In genomic region chr3:30319713-30320112, GRCh38 we compare ENCODE assay signal across 8 cellular contexts.
A peak's percentile ranks its signal among the peaks of the same experiment; 100 is the strongest.
DNase-seq lines count a peak whose midpoint lies in the region; ATAC-seq and TF ChIP-seq lines count a peak whose summit lies in the region.

No MANE protein-coding gene starts in this region.

- peak; percentile 92 for ATAC-seq in HG02884 (IDR thresholded peaks at IDR 0.05; ENCODE audit: unreplicated experiment)
- ATAC-seq in HG03521 (IDR thresholded peaks at IDR 0.05; ENCODE audit: unreplicated experiment), result no peak

- no peak overlapping the region for H3K4me2 ChIP-seq in OCI-LY7 (ENCODE audit: low read length)

- H3K79me2 ChIP-seq in OCI-LY7 (ENCODE audit: insufficient read depth, low read depth, low read length), result no peaks in the 10 kb centered on the region

- H3K4me1 Mint-ChIP-seq in activated naive CD4-positive, alpha-beta T cell treated with anti-CD3 and anti-CD28 coated beads, Interleukin-2, amount 50 U/mL, for 24 hours, result peaks cover 28% of the 10 kb centered on the region

- H3K36me3 Mint-ChIP-seq in activated naive CD4-positive, alpha-beta T cell treated with anti-CD3 and anti-CD28 coated beads, Interleukin-2, amount 50 U/mL, for 24 hours, result peaks cover 6% of the 10 kb centered on the region

- H3K36me3 ChIP-seq in OCI-LY7 (ENCODE audit: insufficient read depth, low read length), result no peaks in the 10 kb centered on the region

- no peak overlapping the region for H3K27ac ChIP-seq in OCI-LY7 (ENCODE audit: low read depth, low read length, poor library complexity, severe bottlenecking)

- peak; percentile 68 for TF ChIP-seq CTCF in OCI-LY7 (conservative IDR thresholded peaks at IDR 0.05; ENCODE audit: low read length)

- no peak overlapping the region for H2AFZ ChIP-seq in OCI-LY7 (ENCODE audit: low read length)

- H3K9me3 Mint-ChIP-seq in activated naive CD4-positive, alpha-beta T cell treated with anti-CD3 and anti-CD28 coated beads, Interleukin-2, amount 50 U/mL, for 24 hours, result peaks cover 12% of the 10 kb centered on the region

- H3K9me3 ChIP-seq in OCI-LY7 (ENCODE audit: low read length), result no peaks in the 10 kb centered on the region

- H3K9me2 ChIP-seq in OCI-LY7 (ENCODE audit: insufficient read depth, low read length), result no peaks in the 10 kb centered on the region

- H3K27ac Mint-ChIP-seq in activated naive CD4-positive, alpha-beta T cell treated with anti-CD3 and anti-CD28 coated beads, Interleukin-2, amount 50 U/mL, for 24 hours, result peak overlapping the region; percentile 78

- POLR2A ChIA-PET in OCI-LY7 (lab: Charles Lee), result interaction anchor here (0.8 kb wide), 2 partner anchors 15 to 26 kb away, joined by 3 read pairs; no protein-coding TSS in a partner anchor

- no TSS peak for BruUV-seq in OCI-LY7 (replicated peaks; lab: Mats Ljungman, UMichigan)

- no peaks in the 10 kb centered on the region for H4K20me1 ChIP-seq in OCI-LY7 (ENCODE audit: insufficient read depth, low read length)

- CTCF ChIA-PET in OCI-LY7 (lab: Charles Lee; ENCODE audit: unreplicated experiment), result no interaction called here

- intact Hi-C loops in OCI-LY7 (cut with micrococcal nuclease; ENCODE audit: unreplicated experiment), result loop anchor here (10.0 kb wide), 1 partner anchor 375 kb away; no protein-coding TSS in a partner anchor

- no peak overlapping the region for H3K4me3 ChIP-seq in OCI-LY7 (ENCODE audit: low read depth, low read length, poor library complexity, severe bottlenecking)

- no peaks in the 10 kb centered on the region for H3K4me1 ChIP-seq in OCI-LY7 (ENCODE audit: insufficient read depth, low read length, poor library complexity, severe bottlenecking)

- no peaks in the 10 kb centered on the region for H3K27me3 Mint-ChIP-seq in activated naive CD4-positive, alpha-beta T cell treated with anti-CD3 and anti-CD28 coated beads, Interleukin-2, amount 50 U/mL, for 24 hours

- H3K4me3 Mint-ChIP-seq in activated naive CD4-positive, alpha-beta T cell treated with anti-CD3 and anti-CD28 coated beads, Interleukin-2, amount 50 U/mL, for 24 hours, result no peak overlapping the region

- DNase-seq in NCI-H2196 (lab: John Stamatoyannopoulos, UW; ENCODE audit: unreplicated experiment), result peak; percentile 0
- no peak for DNase-seq in NCI-H2196 treated with DMSO at 0.1 percent for 48 hours (lab: John Stamatoyannopoulos, UW; ENCODE audit: unreplicated experiment)
- DNase-seq in OCI-LY7 (ENCODE audit: low spot score), result peak; percentile 52
- peak; percentile 4 for DNase-seq in hepatic stellate cell (ENCODE audit: low spot score)
- peak in 2 of 3 donors; percentile 2 to 14 for DNase-seq in stimulated activated CD4-positive, alpha-beta T cell treated with anti-CD3 and anti-CD28 coated beads, TNF-alpha, amount 100 ng/mL, for 1 hour (ENCODE audit: low read depth in 3 of 3, low spot score in 1 of 3)
